36 cellular contexts compared by ENCODE assay signal in the genomic region with DNA sequence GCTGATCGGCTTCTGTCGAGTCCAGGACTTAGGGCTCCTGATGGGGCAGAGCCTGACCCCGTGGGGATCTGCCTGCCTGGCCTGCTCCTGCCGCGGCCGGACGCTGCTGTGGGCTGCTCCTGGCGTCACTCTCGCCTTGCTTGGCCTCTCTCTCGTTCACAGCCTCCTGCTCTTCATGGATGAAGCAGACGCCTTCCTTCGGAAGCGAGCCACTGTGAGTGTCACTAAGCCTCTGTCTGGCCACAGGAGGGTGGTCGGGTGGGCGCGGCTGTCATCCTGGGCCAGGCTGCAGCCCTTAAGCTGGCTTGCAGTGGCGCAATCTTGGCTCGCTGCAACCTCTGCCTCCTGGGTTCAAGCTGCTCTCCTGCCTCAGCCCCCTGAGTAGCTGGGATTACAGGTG. TPM values are rescaled to one million over a fixed set of nuclear protein-coding genes. Genes with fewer than 3 reads are reported as not detected.
"Had no signal": no experiment of that assay in that cellular context is flagged by ENCODE, and none has a peak within 500 bp of the region (broad histone marks: within the 10 kb centered on the region; RNA-seq: fewer than 3 reads in every experiment).

No MANE protein-coding gene starts in this region.

- H3K27ac Mint-ChIP-seq: activated CD4-positive, alpha-beta memory T cell treated with anti-CD3 and anti-CD28 coated beads, Interleukin-2, amount 10 ng/mL, durations not matched to agents 7 days and 5 days; activated CD4-positive, alpha-beta T cell treated with anti-CD3 and anti-CD28 coated beads for 36 hours; activated CD4-positive, alpha-beta T cell treated with anti-CD3 and anti-CD28 coated beads, Interleukin-2, amount 10 ng/mL, durations not matched to agents 7 days and 5 days; activated CD8-positive, alpha-beta memory T cell treated with anti-CD3 and anti-CD28 coated beads, Interleukin-2, amount 10 ng/mL, durations not matched to agents 7 days and 5 days; activated CD8-positive, alpha-beta T cell treated with anti-CD3 and anti-CD28 coated beads, Interleukin-2, amount 10 ng/mL, durations not matched to agents 7 days and 5 days; activated naive CD4-positive, alpha-beta T cell treated with anti-CD3 and anti-CD28 coated beads for 36 hours; activated naive CD8-positive, alpha-beta T cell; activated naive CD8-positive, alpha-beta T cell treated with anti-CD3 and anti-CD28 coated beads, Interleukin-2, amount 10 ng/mL, durations not matched to agents 7 days and 5 days; activated naive CD8-positive, alpha-beta T cell treated with anti-CD3 and anti-CD28 coated beads, Interleukin-2, amount 50 U/mL, for 24 hours; activated T-cell treated with anti-CD3 and anti-CD28 coated beads, Interleukin-2, amount 50 U/mL, for 24 hours; activated T-helper 2 cell treated with anti-CD3 and anti-CD28 coated beads, Interferon-gamma antibody, Interleukin-2, Interleukin-4, amounts not matched to agents 10 μg/mL and 5 μg/mL and 100 μg/mL, durations not matched to agents 14 hours and 24 hours and 36 hours; brain; T-helper 1 cell treated with Interleukin-12 subunit alpha and Interleukin-12 subunit beta and Interleukin-4 antibody, amounts not matched to agents 30 μg/mL and 1 μg/mL, for 36 hours; T-helper 2 cell treated with Interferon-gamma antibody and Interleukin-4, amounts not matched to agents 5 μg/mL and 100 μg/mL, for 36 hours had no signal

- H3K4me1 ChIP-seq: ascending aorta, breast epithelium had no signal

- H3K36me3 Mint-ChIP-seq: activated naive CD8-positive, alpha-beta T cell had no signal

- FAIRE-seq: TTC549 had no signal

- DNase-seq: activated CD4-positive, alpha-beta memory T cell treated with anti-CD3 and anti-CD28 coated beads, Interleukin-2, amount 10 ng/mL, durations not matched to agents 7 days and 5 days; activated CD4-positive, alpha-beta T cell treated with anti-CD3 and anti-CD28 coated beads for 1 hour; activated CD4-positive, alpha-beta T cell treated with anti-CD3 and anti-CD28 coated beads for 36 hours; activated CD4-positive, alpha-beta T cell treated with anti-CD3 and anti-CD28 coated beads for 48 hours; activated CD4-positive, alpha-beta T cell treated with anti-CD3 and anti-CD28 coated beads, Interleukin-2, amount 10 ng/mL, durations not matched to agents 7 days and 5 days; activated CD4-positive, alpha-beta T cell treated with anti-CD3 and anti-CD28 coated beads, Interleukin-2, amount 50 U/mL, for 48 hours; activated CD4-positive, CD25-positive, alpha-beta regulatory T cell; activated CD8-positive, alpha-beta memory T cell treated with anti-CD3 and anti-CD28 coated beads for 24 hours; activated CD8-positive, alpha-beta memory T cell treated with anti-CD3 and anti-CD28 coated beads, Interleukin-2, amount 10 ng/mL, durations not matched to agents 7 days and 5 days; activated CD8-positive, alpha-beta memory T cell treated with anti-CD3 and anti-CD28 coated beads, Interleukin-2, amount 50 U/mL, for 48 hours; activated CD8-positive, alpha-beta T cell treated with anti-CD3 and anti-CD28 coated beads, Interleukin-2, amount 10 ng/mL, durations not matched to agents 7 days and 5 days; activated effector memory CD4-positive, alpha-beta T cell treated with Interleukin-2 at 50 U/mL for 16 hours; activated gamma-delta T cell; activated naive CD4-positive, alpha-beta T cell treated with anti-CD3 and anti-CD28 coated beads for 36 hours; activated naive CD4-positive, alpha-beta T cell treated with anti-CD3 and anti-CD28 coated beads, Interleukin-2, amount 50 U/mL, for 16 hours; activated naive CD8-positive, alpha-beta T cell treated with anti-CD3 and anti-CD28 coated beads, Interleukin-2, amount 10 ng/mL, durations not matched to agents 7 days and 5 days; activated naive CD8-positive, alpha-beta T cell treated with anti-CD3 and anti-CD28 coated beads, Interleukin-2, amount 50 U/mL, for 24 hours; activated T-cell treated with anti-CD3 and anti-CD28 coated beads, Interleukin-2, amount 50 U/mL, for 24 hours; activated T-cell treated with anti-CD3 and anti-CD28 coated beads, Interleukin-2, amount 50 U/mL, for 48 hours; amygdala; anterior cingulate cortex; central memory CD4-positive, alpha-beta T cell; T-helper 1 cell; T-helper 2 cell; T-helper 9 cell had no signal

- ATAC-seq: activated CD4-positive, alpha-beta T cell treated with anti-CD3 and anti-CD28 coated beads for 36 hours; activated CD4-positive, CD25-positive, alpha-beta regulatory T cell treated with anti-CD3 and anti-CD28 coated beads, Interleukin-2, amount 50 U/mL, for 24 hours; activated CD8-positive, alpha-beta memory T cell treated with anti-CD3 and anti-CD28 coated beads, Interleukin-2, amount 10 ng/mL, durations not matched to agents 7 days and 5 days; activated CD8-positive, alpha-beta T cell treated with anti-CD3 and anti-CD28 coated beads, Interleukin-2, amount 10 ng/mL, durations not matched to agents 7 days and 5 days; activated naive CD8-positive, alpha-beta T cell treated with anti-CD3 and anti-CD28 coated beads, Interleukin-2, amount 50 U/mL, for 24 hours had no signal

- H3K9me3 Mint-ChIP-seq: activated CD4-positive, alpha-beta T cell treated with anti-CD3 and anti-CD28 coated beads, Interleukin-2, amount 10 ng/mL, durations not matched to agents 7 days and 5 days; activated naive CD8-positive, alpha-beta T cell treated with anti-CD3 and anti-CD28 coated beads, Interleukin-2, amount 50 U/mL, for 24 hours; activated T-helper 2 cell treated with anti-CD3 and anti-CD28 coated beads, Interferon-gamma antibody, Interleukin-2, Interleukin-4, amounts not matched to agents 10 μg/mL and 5 μg/mL and 100 μg/mL, durations not matched to agents 14 hours and 24 hours and 36 hours; T-helper 1 cell treated with Interleukin-12 subunit alpha and Interleukin-12 subunit beta and Interleukin-4 antibody, amounts not matched to agents 30 μg/mL and 1 μg/mL, for 36 hours; T-helper 2 cell treated with Interferon-gamma antibody and Interleukin-4, amounts not matched to agents 5 μg/mL and 100 μg/mL, for 36 hours had no signal

- H3K27ac ChIP-seq: ascending aorta, breast epithelium, VCaP had no signal

- H3K4me1 Mint-ChIP-seq: activated CD4-positive, alpha-beta memory T cell treated with anti-CD3 and anti-CD28 coated beads, Interleukin-2, amount 10 ng/mL, durations not matched to agents 7 days and 5 days; activated CD4-positive, alpha-beta T cell treated with anti-CD3 and anti-CD28 coated beads for 36 hours; activated CD4-positive, alpha-beta T cell treated with anti-CD3 and anti-CD28 coated beads, Interleukin-2, amount 10 ng/mL, durations not matched to agents 7 days and 5 days; activated CD8-positive, alpha-beta memory T cell treated with anti-CD3 and anti-CD28 coated beads, Interleukin-2, amount 10 ng/mL, durations not matched to agents 7 days and 5 days; activated naive CD8-positive, alpha-beta T cell treated with anti-CD3 and anti-CD28 coated beads, Interleukin-2, amount 10 ng/mL, durations not matched to agents 7 days and 5 days; activated naive CD8-positive, alpha-beta T cell treated with anti-CD3 and anti-CD28 coated beads, Interleukin-2, amount 50 U/mL, for 24 hours; brain had no signal

- H3K27me3 Mint-ChIP-seq: activated CD4-positive, alpha-beta memory T cell treated with anti-CD3 and anti-CD28 coated beads, Interleukin-2, amount 10 ng/mL, durations not matched to agents 7 days and 5 days; activated CD4-positive, alpha-beta T cell treated with anti-CD3 and anti-CD28 coated beads for 36 hours; activated CD4-positive, alpha-beta T cell treated with anti-CD3 and anti-CD28 coated beads, Interleukin-2, amount 10 ng/mL, durations not matched to agents 7 days and 5 days; activated CD8-positive, alpha-beta memory T cell treated with anti-CD3 and anti-CD28 coated beads, Interleukin-2, amount 10 ng/mL, durations not matched to agents 7 days and 5 days; activated naive CD8-positive, alpha-beta T cell; activated naive CD8-positive, alpha-beta T cell treated with anti-CD3 and anti-CD28 coated beads, Interleukin-2, amount 10 ng/mL, durations not matched to agents 7 days and 5 days; activated naive CD8-positive, alpha-beta T cell treated with anti-CD3 and anti-CD28 coated beads, Interleukin-2, amount 50 U/mL, for 24 hours; activated T-cell treated with anti-CD3 and anti-CD28 coated beads, Interleukin-2, amount 50 U/mL, for 24 hours; brain had no signal

- H3K4me3 ChIP-seq: ascending aorta, breast epithelium had no signal

- H3K36me3 ChIP-seq: breast epithelium had no signal

- H3K27me3 ChIP-seq: ascending aorta, breast epithelium had no signal

- H3K4me3 Mint-ChIP-seq: activated CD4-positive, alpha-beta memory T cell treated with anti-CD3 and anti-CD28 coated beads, Interleukin-2, amount 10 ng/mL, durations not matched to agents 7 days and 5 days; activated CD4-positive, alpha-beta T cell treated with anti-CD3 and anti-CD28 coated beads for 36 hours; activated CD4-positive, alpha-beta T cell treated with anti-CD3 and anti-CD28 coated beads, Interleukin-2, amount 10 ng/mL, durations not matched to agents 7 days and 5 days; activated CD8-positive, alpha-beta memory T cell treated with anti-CD3 and anti-CD28 coated beads, Interleukin-2, amount 10 ng/mL, durations not matched to agents 7 days and 5 days; activated CD8-positive, alpha-beta T cell treated with anti-CD3 and anti-CD28 coated beads, Interleukin-2, amount 10 ng/mL, durations not matched to agents 7 days and 5 days; activated naive CD4-positive, alpha-beta T cell treated with anti-CD3 and anti-CD28 coated beads for 36 hours; activated naive CD8-positive, alpha-beta T cell; activated naive CD8-positive, alpha-beta T cell treated with anti-CD3 and anti-CD28 coated beads, Interleukin-2, amount 10 ng/mL, durations not matched to agents 7 days and 5 days; activated naive CD8-positive, alpha-beta T cell treated with anti-CD3 and anti-CD28 coated beads, Interleukin-2, amount 50 U/mL, for 24 hours; activated T-cell treated with anti-CD3 and anti-CD28 coated beads, Interleukin-2, amount 50 U/mL, for 24 hours; brain; T-helper 1 cell treated with Interleukin-12 subunit alpha and Interleukin-12 subunit beta and Interleukin-4 antibody, amounts not matched to agents 30 μg/mL and 1 μg/mL, for 36 hours; T-helper 2 cell treated with Interferon-gamma antibody and Interleukin-4, amounts not matched to agents 5 μg/mL and 100 μg/mL, for 36 hours had no signal

- H3K9me3 ChIP-seq: breast epithelium had no signal

RNA-seq across cellular contexts. Expression of a gene that starts 38.2 kb away (rescaled TPM):
- total RNA-seq: ascending aorta, cerebellum had no signal

RNA-seq across cellular contexts. Expression of a gene that starts 52.7 kb away (rescaled TPM):
- total RNA-seq: activated naive CD4-positive, alpha-beta T cell treated with anti-CD3 and anti-CD28 coated beads for 36 hours; ascending aorta had no signal
